ENCODE assay signal across 1 cellular context in genomic region chr19:50821248-50821612, GRCh38.
TF ChIP-seq lines count a peak whose summit lies in the region.

No MANE protein-coding gene starts in this region.

TF ChIP-seq in GM12878, 131 proteins besides CTCF, POLR2A, EP300 and RAD21:
- no peak for TF ChIP-seq ZNF687 (IDR thresholded peaks at IDR 0.05)
- TF ChIP-seq STAT1 (conservative IDR thresholded peaks at IDR 0.05) = no peak
- TF ChIP-seq MTA3 (IDR thresholded peaks at IDR 0.05; ENCODE audit: borderline replicate concordance, low read length) = no peak
- peak; percentile 90 for TF ChIP-seq HDGF (IDR thresholded peaks at IDR 0.05)
- TF ChIP-seq FOXM1 (IDR thresholded peaks at IDR 0.05; ENCODE audit: low read depth, low read length) = no peak
- TF ChIP-seq ZNF274 (IDR thresholded peaks at IDR 0.05; ENCODE audit: insufficient read depth, insufficient read length) = no peak
- TF ChIP-seq TARDBP (IDR thresholded peaks at IDR 0.05; ENCODE audit: borderline replicate concordance) = no peak
- peak; percentile 2; the same call in 1 of the 2 replicates for TF ChIP-seq IKZF1 (conservative IDR thresholded peaks at IDR 0.05)
- no peak for TF ChIP-seq ZNF384 (IDR thresholded peaks at IDR 0.05; ENCODE audit: borderline replicate concordance, low read depth, low read length)
- no peak for TF ChIP-seq IRF3 (IDR thresholded peaks at IDR 0.05)
- TF ChIP-seq KAT2A (conservative IDR thresholded peaks at IDR 0.05; ENCODE audit: control insufficient read depth, low read depth, low read length) = no peak
- no peak for TF ChIP-seq USF1 (IDR thresholded peaks at IDR 0.05; ENCODE audit: borderline replicate concordance, extremely low read length, insufficient read depth, low read depth, low read length)
- TF ChIP-seq USF2 (IDR thresholded peaks at IDR 0.05; ENCODE audit: borderline replicate concordance, low read depth, low read length) = no peak
- TF ChIP-seq NFYA (IDR thresholded peaks at IDR 0.05; ENCODE audit: borderline replicate concordance, low read depth, low read length) = no peak
- no peak for TF ChIP-seq HDAC2 (IDR thresholded peaks at IDR 0.05)
- no peak for TF ChIP-seq ESRRA (IDR thresholded peaks at IDR 0.05; ENCODE audit: low read length)
